ENCODE assay signal across 28 cellular contexts in genomic region chr7:83931968-83932367, GRCh38.
"Had no signal": no experiment of that assay in that cellular context is flagged by ENCODE, and none has a peak within 500 bp of the region (broad histone marks: within the 10 kb centered on the region; RNA-seq: fewer than 3 reads in every experiment).

No MANE protein-coding gene starts in this region.

- H3K36me3 Mint-ChIP-seq: mesothelial cell of epicardium; naive B cell; naive thymus-derived CD8-positive, alpha-beta T cell had no signal

- H3K36me3 ChIP-seq: esophagus squamous epithelium, gastrocnemius medialis, heart right ventricle, left lung, lower lobe of right lung had no signal

- H3K27me3 ChIP-seq: esophagus squamous epithelium, gastrocnemius medialis, heart right ventricle, left lung had no signal

- H3K4me1 ChIP-seq: esophagus squamous epithelium, gastrocnemius medialis had no signal

- FAIRE-seq: endometrium, islet of Langerhans, keratinocyte had no signal

- DNase-seq: cortex of kidney; effector CD8-positive, alpha-beta T cell; effector memory CD8-positive, alpha-beta T cell; endodermal cell; erythroblast; esophagus squamous epithelium; foreskin fibroblast; foreskin melanocyte; gastrocnemius medialis; glutamatergic neuron; head of caudate nucleus; heart right ventricle; hippocampal formation; left cardiac atrium; left lung; left ventricle myocardium superior; lower lobe of right lung; mesenchymal stem cell; mucosa of descending colon; naive B cell; naive thymus-derived CD8-positive, alpha-beta T cell had no signal

- H3K27me3 Mint-ChIP-seq: dendritic cell treated with granulocyte-macrophage colony-stimulating factor and Interleukin-4, amounts not matched to agents 40 ng/mL and 50 ng/mL, for 4 days; effector memory CD8-positive, alpha-beta T cell; naive B cell had no signal

- H3K9me3 ChIP-seq: esophagus squamous epithelium, gastrocnemius medialis, heart right ventricle, left lung, lower lobe of right lung, mucosa of descending colon had no signal

- H3K27ac ChIP-seq: epithelial cell of prostate, esophagus squamous epithelium, gastrocnemius medialis, heart right ventricle, left lung, lower lobe of right lung had no signal

- H3K4me3 Mint-ChIP-seq: dendritic cell treated with granulocyte-macrophage colony-stimulating factor and Interleukin-4, amounts not matched to agents 40 ng/mL and 50 ng/mL, for 4 days; effector memory CD8-positive, alpha-beta T cell; endodermal cell; mesothelial cell of epicardium; naive B cell; naive thymus-derived CD8-positive, alpha-beta T cell had no signal

- ATAC-seq: effector memory CD8-positive, alpha-beta T cell; esophagus mucosa; gastrocnemius medialis; heart right ventricle; left cardiac atrium; left lung; left ventricle myocardium superior; lower lobe of right lung; mucosa of descending colon; naive thymus-derived CD8-positive, alpha-beta T cell had no signal

- H3K4me3 ChIP-seq: esophagus squamous epithelium, gastrocnemius medialis, heart right ventricle, left lung, lower lobe of right lung, mucosa of descending colon had no signal

- H3K4me1 Mint-ChIP-seq: naive B cell had no signal

- H3K9me3 Mint-ChIP-seq: dendritic cell treated with granulocyte-macrophage colony-stimulating factor and Interleukin-4, amounts not matched to agents 40 ng/mL and 50 ng/mL, for 4 days; endodermal cell; naive B cell; naive thymus-derived CD8-positive, alpha-beta T cell had no signal

- H3K27ac Mint-ChIP-seq: dendritic cell treated with granulocyte-macrophage colony-stimulating factor and Interleukin-4, amounts not matched to agents 40 ng/mL and 50 ng/mL, for 4 days; effector memory CD8-positive, alpha-beta T cell; endodermal cell; mesothelial cell of epicardium; naive B cell; naive thymus-derived CD8-positive, alpha-beta T cell had no signal
